ENCODE assay signal across 15 cellular contexts in the genomic region with DNA sequence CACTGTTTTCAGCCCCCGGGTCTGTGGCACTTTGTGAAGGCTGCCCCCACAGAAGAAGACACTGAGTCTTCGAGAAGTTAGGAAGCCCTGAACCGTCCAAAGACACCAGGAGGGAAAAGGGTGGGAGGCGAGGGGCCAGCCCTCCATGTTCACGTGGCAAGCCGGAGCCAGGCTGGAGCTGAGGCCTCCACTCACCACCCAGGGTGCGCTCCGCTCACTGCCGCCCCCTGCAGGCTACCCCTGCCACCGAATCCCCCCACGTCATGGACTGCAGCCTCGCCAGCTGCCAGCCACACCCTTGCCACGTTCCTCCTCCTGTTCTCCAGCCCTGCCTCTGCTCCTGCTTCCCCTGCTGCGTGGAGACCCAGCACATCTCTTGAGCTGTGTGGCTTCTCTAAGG. TPM values are rescaled to one million over a fixed set of nuclear protein-coding genes. Genes with fewer than 3 reads are reported as not detected.
A peak's percentile ranks its signal among the peaks of the same experiment; 100 is the strongest.
DNase-seq lines count a peak whose midpoint lies in the region; ATAC-seq and TF ChIP-seq lines count a peak whose summit lies in the region.
"Had no signal": no experiment of that assay in that cellular context is flagged by ENCODE, and none has a peak within 500 bp of the region (broad histone marks: within the 10 kb centered on the region; RNA-seq: fewer than 3 reads in every experiment).

No MANE protein-coding gene starts in this region.

- H3K36me3 Mint-ChIP-seq in glutamatergic neuron (ENCODE audit: unreplicated experiment) = no peaks in the 10 kb centered on the region

- peaks cover 7% of the 10 kb centered on the region for H3K27me3 Mint-ChIP-seq in glutamatergic neuron (ENCODE audit: unreplicated experiment)

- H3K4me3 Mint-ChIP-seq in glutamatergic neuron (ENCODE audit: unreplicated experiment) = no peak overlapping the region

- no peak for ATAC-seq in HG03457 (IDR thresholded peaks at IDR 0.05; ENCODE audit: unreplicated experiment)

- peaks cover 5% of the 10 kb centered on the region for H3K9me3 Mint-ChIP-seq in glutamatergic neuron (ENCODE audit: unreplicated experiment)

- TF ChIP-seq CTCF in GM12873 (IDR thresholded peaks at IDR 0.05; ENCODE audit: insufficient read depth, low read depth, low read length, missing control alignments) = peak; percentile 57
- TF ChIP-seq CTCF in glutamatergic neuron (IDR thresholded peaks at IDR 0.05; ENCODE audit: partially characterized antibody, unreplicated experiment) = peak; percentile 14

- peak overlapping the region; percentile 9 for H3K27ac Mint-ChIP-seq in glutamatergic neuron (ENCODE audit: unreplicated experiment)

- H3K4me1 Mint-ChIP-seq in glutamatergic neuron (ENCODE audit: low read depth, unreplicated experiment) = no peaks in the 10 kb centered on the region

- peak; percentile 36 for DNase-seq in NCI-H748 (lab: John Stamatoyannopoulos, UW; ENCODE audit: unreplicated experiment)
- no peak for DNase-seq in NCI-H748 treated with DMSO at 0.1 percent for 48 hours (lab: John Stamatoyannopoulos, UW)
- peak; percentile 36 for DNase-seq in NCI-H69 (lab: John Stamatoyannopoulos, UW)
- no peak for DNase-seq in glutamatergic neuron
- DNase-seq in Kasumi-1 (lab: John Stamatoyannopoulos, UW) = no peak
- no peak for DNase-seq in effector CD4-positive, alpha-beta T cell
- DNase-seq: amniotic stem cell, cortex of kidney, NCI-H1417, NCI-H446 had no signal

RNA-seq across cellular contexts. Expression of a gene that starts 59.0 kb away (rescaled TPM):
- total RNA-seq in glutamatergic neuron (ENCODE audit: unreplicated experiment) = 0.20 TPM
- total RNA-seq: HT1080, lung microvascular endothelial cell, ureter had no signal

Comparison
In these comparisons a context has a peak if more than half of its experiments do, and no peak if none do; other contexts are left out.
1. DNase-seq: peak in NCI-H748 (single experiment) and NCI-H69 (single experiment); none in NCI-H748 treated with DMSO at 0.1 percent for 48 hours (single experiment), glutamatergic neuron (single experiment), Kasumi-1 (0 of 2) and effector CD4-positive, alpha-beta T cell (single experiment).